8 cellular contexts compared by ENCODE assay signal in genomic region chr19:35612559-35613321, GRCh38. TPM values are rescaled to one million over a fixed set of nuclear protein-coding genes. Genes with fewer than 3 reads are reported as not detected.
DNase-seq lines count a peak whose midpoint lies in the region; ATAC-seq and TF ChIP-seq lines count a peak whose summit lies in the region.

Gene HAUS5, plus strand, starts transcription at chr19:35612735. Its CDS starts 60 bp downstream, at chr19:35612795.

- H3K27me3 Mint-ChIP-seq in activated naive CD8-positive, alpha-beta T cell treated with anti-CD3 and anti-CD28 coated beads, Interleukin-2, amount 10 ng/mL, durations not matched to agents 7 days and 5 days: no peaks in the 10 kb centered on the region

- H3K27me3 ChIP-seq in ovary (no peaks in the 10 kb centered on the region), tibial artery (no peaks in the 10 kb centered on the region)

- peaks cover 10% of the 10 kb centered on the region for H3K36me3 Mint-ChIP-seq in activated naive CD8-positive, alpha-beta T cell treated with anti-CD3 and anti-CD28 coated beads, Interleukin-2, amount 10 ng/mL, durations not matched to agents 7 days and 5 days

- H3K9me3 ChIP-seq in ovary (no peaks in the 10 kb centered on the region), tibial artery (no peaks in the 10 kb centered on the region)

- H3K27ac Mint-ChIP-seq in activated naive CD8-positive, alpha-beta T cell treated with anti-CD3 and anti-CD28 coated beads, Interleukin-2, amount 10 ng/mL, durations not matched to agents 7 days and 5 days: peak within 1 kb of the TSS; percentile 91

- H3K4me3 Mint-ChIP-seq in activated naive CD8-positive, alpha-beta T cell treated with anti-CD3 and anti-CD28 coated beads, Interleukin-2, amount 10 ng/mL, durations not matched to agents 7 days and 5 days: peak within 1 kb of the TSS; percentile 87

- H3K4me1 ChIP-seq in ovary (ENCODE audit: insufficient read depth) (peaks cover 5% of the 10 kb centered on the region), tibial artery (peaks cover 0 to 16% (median 11%) of the 10 kb centered on the region in 4 donors)

- peak within 1 kb of the TSS; percentile 77 for H3K4me3 ChIP-seq in ovary
- peak within 1 kb of the TSS; percentile 68 to 93 for H3K4me3 ChIP-seq in tibial artery

- intact Hi-C loops in head of caudate nucleus (cut with DNase I) (loop anchor here (2.0 kb wide), 1 partner anchor 16 kb away; the partner anchor contains the start of gene RBM42), ovary (cut with DNase I) (loop anchor here in 2 of 4 donors (10.0 kb wide), 2 partner anchors 68 to 348 kb away; partner anchors contain the start of genes TMEM147 (in 1 of the 2) and USF2 (in 1 of the 2)), tibial artery (cut with DNase I; ENCODE audit: low total_unique reads) (loop anchor here (2.0 to 5.0 kb wide), 2 partner anchors 16 to 65 kb away; partner anchors contain the start of genes RBM42 and TMEM147)

- DNase-seq in NCI-H1417 treated with DMSO at 0.1 percent for 48 hours (lab: John Stamatoyannopoulos, UW): peak; percentile 67
- DNase-seq in SW 1271 (lab: John Stamatoyannopoulos, UW): peak; percentile 67 to 83
- DNase-seq in activated naive CD8-positive, alpha-beta T cell treated with anti-CD3 and anti-CD28 coated beads, Interleukin-2, amount 10 ng/mL, durations not matched to agents 7 days and 5 days: peak; percentile 99
- peak; percentile 87 to 97 (median 94) for DNase-seq in head of caudate nucleus
- DNase-seq in ovary: peak; percentile 89 to 97 (median 95)
- peak; percentile 95 for DNase-seq in tibial artery

- H3K36me3 ChIP-seq in ovary (no peaks in the 10 kb centered on the region), tibial artery (peaks cover 0 to 34% (median 0%) of the 10 kb centered on the region in 3 donors)

- H3K9me3 Mint-ChIP-seq in activated naive CD8-positive, alpha-beta T cell treated with anti-CD3 and anti-CD28 coated beads, Interleukin-2, amount 10 ng/mL, durations not matched to agents 7 days and 5 days: peaks cover 6% of the 10 kb centered on the region

- ATAC-seq in HG02678 (IDR thresholded peaks at IDR 0.05; ENCODE audit: unreplicated experiment): peak; percentile 84
- ATAC-seq in activated naive CD8-positive, alpha-beta T cell treated with anti-CD3 and anti-CD28 coated beads, Interleukin-2, amount 10 ng/mL, durations not matched to agents 7 days and 5 days (ENCODE audit: low read depth): peak; percentile 86

- 0 to 1% (median 0%) methylated on average over 34 to 47 of the region's 47 CpGs for WGBS in ovary, 3 donors

- TF ChIP-seq CTCF in ovary (IDR thresholded peaks at IDR 0.05) (peak in 2 of 3 donors; percentile 46 to 55), tibial artery (IDR thresholded peaks at IDR 0.05) (peak in 1 of 2 experiments; percentile 25)

- peaks cover 29% of the 10 kb centered on the region for H3K4me1 Mint-ChIP-seq in activated naive CD8-positive, alpha-beta T cell treated with anti-CD3 and anti-CD28 coated beads, Interleukin-2, amount 10 ng/mL, durations not matched to agents 7 days and 5 days

- POLR2A ChIA-PET in activated naive CD8-positive, alpha-beta T cell treated with anti-CD3 and anti-CD28 coated beads, Interleukin-2, amount 10 ng/mL, durations not matched to agents 7 days and 5 days (lab: Charles Lee): interaction anchor here (0.5 to 2.2 kb wide), 16 partner anchors 9 to 133 kb away, joined by 3 to 21 read pairs (median 4); partner anchors contain the start of genes COX6B1, PSENEN, RBM42 and U2AF1L4

- TF ChIP-seq EP300 in ovary (IDR thresholded peaks at IDR 0.05): no peak

- peak; percentile 74 for TF ChIP-seq POLR2A in GM10847 (IDR thresholded peaks at IDR 0.05; ENCODE audit: extremely low read depth, insufficient read length)
- peak; percentile 63 for TF ChIP-seq POLR2A in ovary (IDR thresholded peaks at IDR 0.05)

- H3K27ac ChIP-seq in ovary: peak within 1 kb of the TSS; percentile 23 to 85
- H3K27ac ChIP-seq in tibial artery: peak within 1 kb of the TSS; percentile 76

RNA-seq across cellular contexts. Expression of gene HAUS5, which starts in this region (rescaled TPM):
- total RNA-seq in activated naive CD8-positive, alpha-beta T cell treated with anti-CD3 and anti-CD28 coated beads, Interleukin-2, amount 10 ng/mL, durations not matched to agents 7 days and 5 days: 10 to 100 TPM; 50.5 to 51.7 TPM
- total RNA-seq in ovary: 10 to 100 TPM; 10.6 to 24.5 (median 19.5) TPM
- 10 to 100 TPM in 1 of 2 donors, 1 to 10 TPM in 1; 8.8 to 14.8 TPM for polyA plus RNA-seq in ovary

Comparison
In these comparisons a context has a peak if more than half of its experiments do, and no peak if none do; other contexts are left out.
1. Peak in every context shown above with its lines: DNase-seq, ATAC-seq, H3K4me3 ChIP-seq and H3K27ac ChIP-seq.